Comparison of ENCODE assay signal across 8 cellular contexts in genomic region chr7:55570218-55570873, GRCh38. TPM values are rescaled to one million over a fixed set of nuclear protein-coding genes. Genes with fewer than 3 reads are reported as not detected.
A peak's percentile ranks its signal among the peaks of the same experiment; 100 is the strongest.
DNase-seq lines count a peak whose midpoint lies in the region; ATAC-seq and TF ChIP-seq lines count a peak whose summit lies in the region.

No MANE protein-coding gene starts in this region.

- POLR2A ChIA-PET in CD4-positive, alpha-beta T cell (lab: Charles Lee), result interaction anchor here (1.0 to 1.7 kb wide), 2 partner anchors 37 to 101 kb away, joined by 5 to 6 read pairs; no protein-coding TSS in a partner anchor

- intact Hi-C loops in CD4-positive, alpha-beta T cell (cut with DNase I, micrococcal nuclease), result loop anchor here (2.0 to 10.0 kb wide), 7 partner anchors 14 to 813 kb away; partner anchors contain the start of genes LANCL2 (in 2 of the 2), NIPSNAP2 (in 1 of the 2) and SEC61G (in 1 of the 2)

- H3K4me3 Mint-ChIP-seq in CD4-positive, alpha-beta T cell, result peak overlapping the region; percentile 96
- peak overlapping the region; percentile 94 for H3K4me3 Mint-ChIP-seq in progenitor cell of endocrine pancreas (ENCODE audit: low read depth)

- H3K27ac Mint-ChIP-seq in CD4-positive, alpha-beta T cell, result peak overlapping the region; percentile 81
- no peak overlapping the region for H3K27ac Mint-ChIP-seq in progenitor cell of endocrine pancreas

- H3K9me3 Mint-ChIP-seq in CD4-positive, alpha-beta T cell, result no peaks in the 10 kb centered on the region
- H3K9me3 Mint-ChIP-seq in progenitor cell of endocrine pancreas (ENCODE audit: low read depth), result no peaks in the 10 kb centered on the region

- ATAC-seq in CD4-positive, alpha-beta T cell (ENCODE audit: poor library complexity), result no peak
- ATAC-seq in GM19328 (IDR thresholded peaks at IDR 0.05; ENCODE audit: unreplicated experiment) (peak; percentile 23), HG03442 (IDR thresholded peaks at IDR 0.05; ENCODE audit: unreplicated experiment) (peak; percentile 27)

- H3K27me3 Mint-ChIP-seq in CD4-positive, alpha-beta T cell, result no peaks in the 10 kb centered on the region
- peaks cover 21% of the 10 kb centered on the region for H3K27me3 Mint-ChIP-seq in progenitor cell of endocrine pancreas

- H3K9me3 ChIP-seq in CD4-positive, alpha-beta T cell (ENCODE audit: control insufficient read depth, low read length), result no peaks in the 10 kb centered on the region

- TF ChIP-seq CTCF in CD4-positive, alpha-beta T cell (IDR thresholded peaks at IDR 0.05), result no peak
- TF ChIP-seq CTCF in progenitor cell of endocrine pancreas (IDR thresholded peaks at IDR 0.05; ENCODE audit: unreplicated experiment), result no peak

- H3K4me1 Mint-ChIP-seq in CD4-positive, alpha-beta T cell (ENCODE audit: low read depth), result peaks cover 80% of the 10 kb centered on the region
- peaks cover 23% of the 10 kb centered on the region for H3K4me1 Mint-ChIP-seq in progenitor cell of endocrine pancreas (ENCODE audit: low read depth)

- CTCF ChIA-PET in CD4-positive, alpha-beta T cell (lab: Charles Lee), result interaction anchor here (1.1 kb wide), 1 partner anchor 37 kb away, joined by 4 read pairs; no protein-coding TSS in a partner anchor

- H3K36me3 Mint-ChIP-seq in CD4-positive, alpha-beta T cell (ENCODE audit: low read depth), result peaks cover 19% of the 10 kb centered on the region
- no peaks in the 10 kb centered on the region for H3K36me3 Mint-ChIP-seq in progenitor cell of endocrine pancreas (ENCODE audit: insufficient read depth)

- no peak for DNase-seq in CD4-positive, alpha-beta T cell
- DNase-seq in astrocyte of the hippocampus (ENCODE audit: low read depth, low spot score) (peak; percentile 20), progenitor cell of endocrine pancreas (ENCODE audit: low spot score, unreplicated experiment) (no peak), NCI-H128 (lab: John Stamatoyannopoulos, UW; ENCODE audit: unreplicated experiment) (no peak), activated gamma-delta T cell treated with Interleukin-2 at 50 U/mL for 16 hours (no peak)
- DNase-seq in stimulated activated CD4-positive, alpha-beta T cell treated with anti-CD3 and anti-CD28 coated beads, Interleukin-1b, Interleukin-23, amount 100 ng/mL, for 48 hours, result no peak

- H3K27ac ChIP-seq in CD4-positive, alpha-beta T cell (ENCODE audit: low read depth, low read length), result peak overlapping the region; percentile 48

- H3K27me3 ChIP-seq in CD4-positive, alpha-beta T cell (ENCODE audit: control insufficient read depth, insufficient read depth, low read length), result no peaks in the 10 kb centered on the region

RNA-seq across cellular contexts. Expression of gene VOPP1, which starts 2.0 kb away (rescaled TPM):
- 10 to 100 TPM; 49.6 to 53.1 TPM for total RNA-seq in CD4-positive, alpha-beta T cell
- 45.6 and 47.8 TPM in 2 replicates for total RNA-seq in progenitor cell of endocrine pancreas
